ENCODE assay signal across 13 cellular contexts in the genomic region with DNA sequence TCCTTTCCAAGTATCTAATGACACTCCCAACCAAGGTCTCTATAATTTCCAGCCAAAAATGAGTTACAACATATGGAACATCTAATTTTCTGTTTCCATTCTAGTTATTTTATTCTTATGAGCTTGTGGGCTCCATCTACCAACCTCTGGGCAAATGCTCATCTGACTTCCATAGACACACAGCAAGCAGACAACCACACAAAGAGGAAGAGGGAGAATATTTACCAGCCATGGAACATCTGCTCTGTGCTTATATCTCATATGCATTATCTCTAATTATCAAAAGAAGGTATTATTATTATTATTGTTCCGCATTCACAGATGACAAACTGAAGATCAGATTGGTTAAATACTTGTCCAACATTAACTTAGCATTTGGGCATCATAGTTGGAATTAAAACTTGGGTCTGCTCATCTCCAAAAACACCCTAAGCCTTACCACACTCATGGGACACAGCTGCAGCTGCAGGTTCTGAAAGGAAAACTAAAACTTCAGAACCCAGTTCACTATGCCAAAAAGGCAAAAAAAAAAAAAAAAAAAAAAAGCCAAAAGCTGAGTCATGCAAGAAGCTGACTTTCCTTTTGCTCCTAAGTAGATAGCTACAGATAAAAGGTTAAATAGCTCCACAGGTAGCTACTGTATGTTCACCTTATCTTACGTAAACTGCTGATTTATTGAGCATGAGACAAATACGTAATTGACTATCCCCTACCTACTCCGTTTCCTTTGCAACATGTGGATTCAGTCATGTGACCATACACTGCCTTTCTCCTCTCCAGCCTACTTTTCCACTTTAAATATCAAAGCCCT. TPM values are rescaled to one million over a fixed set of nuclear protein-coding genes. Genes with fewer than 3 reads are reported as not detected.
DNase-seq lines count a peak whose midpoint lies in the region; ATAC-seq and TF ChIP-seq lines count a peak whose summit lies in the region.
"Had no signal": no experiment of that assay in that cellular context is flagged by ENCODE, and none has a peak within 500 bp of the region (broad histone marks: within the 10 kb centered on the region; RNA-seq: fewer than 3 reads in every experiment).

No MANE protein-coding gene starts in this region.

- H3K27ac ChIP-seq in HEK293 (ENCODE audit: extremely low read depth, low read depth, low read length): no peak overlapping the region
- H3K27ac ChIP-seq in aorta (ENCODE audit: low read depth in 1 of 2, low read length in 2 of 2): no peak overlapping the region
- H3K27ac ChIP-seq: right lobe of liver, testis had no signal

- TF ChIP-seq CTCF in HEK293 (tag by site-specific recombination; IDR thresholded peaks at IDR 0.05): no peak

- DNase-seq in memory B cell (ENCODE audit: low spot score in 2 of 2) (no peak), aorta (no peak), COLO668 (lab: John Stamatoyannopoulos, UW; ENCODE audit: unreplicated experiment) (no peak), amygdala (lab: John Stamatoyannopoulos, UW) (no peak)
- no peak for DNase-seq in activated naive CD4-positive, alpha-beta T cell (lab: John Stamatoyannopoulos, UW)
- DNase-seq: GF-D8, NCI-H1105, right lobe of liver, T-helper 9 cell, testis had no signal

- peak overlapping the region; percentile 56 for H3K4me3 Mint-ChIP-seq in memory B cell

- H3K4me1 Mint-ChIP-seq in memory B cell: peaks cover 25% of the 10 kb centered on the region

- H3K4me1 ChIP-seq in HEK293 (ENCODE audit: control insufficient read depth, insufficient read depth, low read length) (peaks cover 3% of the 10 kb centered on the region; the same call in 1 of the 2 replicates), aorta (ENCODE audit: control insufficient read depth in 1 of 2, insufficient read depth in 2 of 2, low read length in 2 of 2) (no peaks in the 10 kb centered on the region)
- H3K4me1 ChIP-seq: testis had no signal

- CTCF ChIA-PET in HEK293 (lab: Yijun Ruan, JAX): no interaction called here

- H3K9me3 Mint-ChIP-seq in memory B cell: no peaks in the 10 kb centered on the region

- H3K27me3 ChIP-seq in aorta (ENCODE audit: control insufficient read depth in 1 of 2, insufficient read depth in 2 of 2, low read length in 1 of 2): no peaks in the 10 kb centered on the region
- H3K27me3 ChIP-seq: right lobe of liver, testis had no signal

- H3K9me3 ChIP-seq in HEK293 (ENCODE audit: control insufficient read depth, insufficient read depth, low read depth, low read length) (no peaks in the 10 kb centered on the region), aorta (ENCODE audit: control insufficient read depth, low read length) (no peaks in the 10 kb centered on the region)
- H3K9me3 ChIP-seq: right lobe of liver, testis had no signal

- POLR2A ChIA-PET in HEK293 (lab: Yijun Ruan, JAX): no interaction called here

- intact Hi-C loops in aorta (cut with DNase I): no loop called here

- peak overlapping the region; percentile 31 for H3K27ac Mint-ChIP-seq in memory B cell

- ATAC-seq in GM18520 (IDR thresholded peaks at IDR 0.05; ENCODE audit: unreplicated experiment) (peak; percentile 40), HG03575 (IDR thresholded peaks at IDR 0.05; ENCODE audit: extremely low read depth, insufficient number of reproducible peaks, low FRiP score, unreplicated experiment) (peak; percentile 24), memory B cell (ENCODE audit: low read depth) (peak; percentile 66), aorta (ENCODE audit: low FRiP score) (no peak)

- H3K27me3 Mint-ChIP-seq in memory B cell: peaks cover 43% of the 10 kb centered on the region

- H3K4me3 ChIP-seq in HEK293 (ENCODE audit: low read depth, low read length) (no peak overlapping the region), aorta (ENCODE audit: low read length in 2 of 2) (no peak overlapping the region)
- H3K4me3 ChIP-seq: right lobe of liver, testis had no signal

- H3K36me3 Mint-ChIP-seq in memory B cell: peaks cover 1% of the 10 kb centered on the region

- H3K36me3 ChIP-seq in HEK293 (ENCODE audit: control insufficient read depth in 2 of 2, insufficient read depth in 1 of 2, low read length in 2 of 2) (no peaks in the 10 kb centered on the region), aorta (ENCODE audit: control insufficient read depth in 1 of 2, insufficient read depth in 2 of 2, low read length in 1 of 2) (no peaks in the 10 kb centered on the region)
- H3K36me3 ChIP-seq: right lobe of liver had no signal

- 51 to 59% methylated on average over 4 of the region's 4 CpGs for WGBS in aorta, 2 donors

TF ChIP-seq in HEK293, 187 proteins besides CTCF, POLR2A, EP300 and RAD21:
- TF ChIP-seq ZNF660 (tag by site-specific recombination; IDR thresholded peaks at IDR 0.05): no peak
- no peak for TF ChIP-seq MZF1 (tag by site-specific recombination; IDR thresholded peaks at IDR 0.05; ENCODE audit: borderline replicate concordance)
- no peak for TF ChIP-seq ZNF404 (tag by site-specific recombination; IDR thresholded peaks at IDR 0.05)
- no peak for TF ChIP-seq RBAK (tag by site-specific recombination; IDR thresholded peaks at IDR 0.05)
- peak; percentile 71 for TF ChIP-seq ZIC2 (tag by site-specific recombination; IDR thresholded peaks at IDR 0.05)
- no peak for TF ChIP-seq ZBTB26 (tag by site-specific recombination; optimal IDR thresholded peaks at IDR 0.05)
- TF ChIP-seq SCRT2 (tag by site-specific recombination; IDR thresholded peaks at IDR 0.05): peak; percentile 87
- TF ChIP-seq ZNF768 (tag by site-specific recombination; IDR thresholded peaks at IDR 0.05): no peak
- TF ChIP-seq FEZF1 (tag by site-specific recombination; IDR thresholded peaks at IDR 0.05): peak; percentile 21; the same call in 1 of the 2 replicates
- peak; percentile 83 for TF ChIP-seq SCRT1 (tag by site-specific recombination; IDR thresholded peaks at IDR 0.05; ENCODE audit: borderline replicate concordance)
- TF ChIP-seq, protein P1, sequence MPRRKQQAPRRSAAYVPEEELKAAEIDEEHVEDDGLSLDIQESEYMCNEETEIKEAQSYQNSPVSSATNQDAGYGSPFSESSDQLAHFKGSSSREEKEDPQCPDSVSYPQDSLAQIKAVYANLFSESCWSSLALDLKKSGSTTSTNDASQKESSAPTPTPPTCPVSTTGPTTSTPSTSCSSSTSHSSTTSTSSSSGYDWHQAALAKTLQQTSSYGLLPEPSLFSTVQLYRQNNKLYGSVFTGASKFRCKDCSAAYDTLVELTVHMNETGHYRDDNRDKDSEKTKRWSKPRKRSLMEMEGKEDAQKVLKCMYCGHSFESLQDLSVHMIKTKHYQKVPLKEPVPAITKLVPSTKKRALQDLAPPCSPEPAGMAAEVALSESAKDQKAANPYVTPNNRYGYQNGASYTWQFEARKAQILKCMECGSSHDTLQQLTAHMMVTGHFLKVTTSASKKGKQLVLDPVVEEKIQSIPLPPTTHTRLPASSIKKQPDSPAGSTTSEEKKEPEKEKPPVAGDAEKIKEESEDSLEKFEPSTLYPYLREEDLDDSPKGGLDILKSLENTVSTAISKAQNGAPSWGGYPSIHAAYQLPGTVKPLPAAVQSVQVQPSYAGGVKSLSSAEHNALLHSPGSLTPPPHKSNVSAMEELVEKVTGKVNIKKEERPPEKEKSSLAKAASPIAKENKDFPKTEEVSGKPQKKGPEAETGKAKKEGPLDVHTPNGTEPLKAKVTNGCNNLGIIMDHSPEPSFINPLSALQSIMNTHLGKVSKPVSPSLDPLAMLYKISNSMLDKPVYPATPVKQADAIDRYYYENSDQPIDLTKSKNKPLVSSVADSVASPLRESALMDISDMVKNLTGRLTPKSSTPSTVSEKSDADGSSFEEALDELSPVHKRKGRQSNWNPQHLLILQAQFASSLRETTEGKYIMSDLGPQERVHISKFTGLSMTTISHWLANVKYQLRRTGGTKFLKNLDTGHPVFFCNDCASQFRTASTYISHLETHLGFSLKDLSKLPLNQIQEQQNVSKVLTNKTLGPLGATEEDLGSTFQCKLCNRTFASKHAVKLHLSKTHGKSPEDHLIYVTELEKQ (tag by site-specific recombination; IDR thresholded peaks at IDR 0.05; ENCODE audit: borderline replicate concordance): no peak

RNA-seq across cellular contexts. Expression of gene TCL1B, which starts 23.6 kb away (rescaled TPM):
- not detected for total RNA-seq in aorta
- polyA plus RNA-seq in aorta: not detected
- total RNA-seq: right lobe of liver had no signal

RNA-seq across cellular contexts. Expression of gene TCL1A, which starts 51.3 kb away (rescaled TPM):
- total RNA-seq in aorta: not detected
- polyA plus RNA-seq in aorta: not detected
